42 cellular contexts compared by ENCODE assay signal in the genomic region with DNA sequence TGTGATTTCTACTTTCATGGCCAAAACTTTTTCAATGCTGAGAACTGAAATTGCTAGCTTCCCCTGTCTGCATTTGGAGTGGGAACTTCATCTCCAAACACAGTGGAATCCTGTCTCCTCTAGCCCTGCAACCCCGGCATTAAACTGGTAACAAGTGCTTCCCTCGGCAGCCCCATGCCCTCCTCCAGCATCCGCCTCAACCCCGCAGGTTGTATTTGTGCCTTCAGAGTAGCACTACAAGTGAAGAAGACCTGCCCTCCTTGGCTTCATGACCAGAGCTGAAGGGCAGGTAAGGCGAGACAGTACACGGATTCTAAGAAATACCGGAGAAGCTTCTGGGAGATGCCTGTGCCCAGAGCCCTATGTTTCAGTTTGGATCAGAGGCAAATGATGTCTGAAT. TPM values are rescaled to one million over a fixed set of nuclear protein-coding genes. Genes with fewer than 3 reads are reported as not detected.
"Had no signal": no experiment of that assay in that cellular context is flagged by ENCODE, and none has a peak within 500 bp of the region (broad histone marks: within the 10 kb centered on the region; RNA-seq: fewer than 3 reads in every experiment).

No MANE protein-coding gene starts in this region.

- H3K27ac Mint-ChIP-seq: activated naive CD4-positive, alpha-beta T cell treated with anti-CD3 and anti-CD28 coated beads for 36 hours; activated naive CD4-positive, alpha-beta T cell treated with anti-CD3 and anti-CD28 coated beads, Interleukin-2, amount 10 ng/mL, durations not matched to agents 7 days and 5 days; activated naive CD4-positive, alpha-beta T cell treated with anti-CD3 and anti-CD28 coated beads, Interleukin-2, amount 50 U/mL, for 24 hours; activated naive CD4-positive, alpha-beta T cell treated with anti-CD3 and anti-CD28 coated beads, Interleukin-2, amount 50 U/mL, for 72 hours; activated naive CD8-positive, alpha-beta T cell; activated naive CD8-positive, alpha-beta T cell treated with anti-CD3 and anti-CD28 coated beads for 36 hours; activated naive CD8-positive, alpha-beta T cell treated with anti-CD3 and anti-CD28 coated beads, Interleukin-2, amount 10 ng/mL, durations not matched to agents 7 days and 5 days; activated naive CD8-positive, alpha-beta T cell treated with anti-CD3 and anti-CD28 coated beads, Interleukin-2, amount 50 U/mL, for 24 hours; activated T-cell treated with anti-CD3 and anti-CD28 coated beads, Interleukin-2, amount 50 U/mL, for 24 hours; activated T-cell treated with anti-CD3 and anti-CD28 coated beads, Interleukin-2, amount 50 U/mL, for 72 hours; activated T-helper 1 cell treated with anti-CD3 and anti-CD28 coated beads, Interleukin-12 subunit alpha, Interleukin-12 subunit beta, Interleukin-2, Interleukin-4 antibody, amounts not matched to agents 30 ng/mL and 10 ng/mL and 1 ng/mL, durations not matched to agents 14 hours and 24 hours and 36 hours; activated T-helper 17 cell treated with anti-CD3 and anti-CD28 coated beads, Interleukin-2, amount 50 U/mL, for 72 hours; activated T-helper 2 cell treated with anti-CD3 and anti-CD28 coated beads, Interferon-gamma antibody, Interleukin-2, Interleukin-4, amounts not matched to agents 10 μg/mL and 5 μg/mL and 100 μg/mL, durations not matched to agents 14 hours and 24 hours and 36 hours; brain had no signal

- H3K27ac ChIP-seq: adrenal gland, ascending aorta, body of pancreas, brain microvascular endothelial cell, breast epithelium, cardiac muscle cell had no signal

- H3K9me3 ChIP-seq: adrenal gland, ascending aorta, body of pancreas, breast epithelium had no signal

- H3K9me3 Mint-ChIP-seq: activated naive CD4-positive, alpha-beta T cell treated with anti-CD3 and anti-CD28 coated beads for 36 hours; activated naive CD4-positive, alpha-beta T cell treated with anti-CD3 and anti-CD28 coated beads, Interleukin-2, amount 10 ng/mL, durations not matched to agents 7 days and 5 days; activated naive CD4-positive, alpha-beta T cell treated with anti-CD3 and anti-CD28 coated beads, Interleukin-2, amount 50 U/mL, for 24 hours; activated naive CD4-positive, alpha-beta T cell treated with anti-CD3 and anti-CD28 coated beads, Interleukin-2, amount 50 U/mL, for 72 hours; activated naive CD8-positive, alpha-beta T cell treated with anti-CD3 and anti-CD28 coated beads, Interleukin-2, amount 10 ng/mL, durations not matched to agents 7 days and 5 days; activated naive CD8-positive, alpha-beta T cell treated with anti-CD3 and anti-CD28 coated beads, Interleukin-2, amount 50 U/mL, for 24 hours; activated T-cell treated with anti-CD3 and anti-CD28 coated beads, Interleukin-2, amount 50 U/mL, for 24 hours; activated T-cell treated with anti-CD3 and anti-CD28 coated beads, Interleukin-2, amount 50 U/mL, for 4 hours; activated T-cell treated with anti-CD3 and anti-CD28 coated beads, Interleukin-2, amount 50 U/mL, for 72 hours; activated T-helper 1 cell treated with anti-CD3 and anti-CD28 coated beads, Interleukin-12 subunit alpha, Interleukin-12 subunit beta, Interleukin-2, Interleukin-4 antibody, amounts not matched to agents 30 ng/mL and 10 ng/mL and 1 ng/mL, durations not matched to agents 14 hours and 24 hours and 36 hours; activated T-helper 17 cell treated with anti-CD3 and anti-CD28 coated beads, Interleukin-2, amount 50 U/mL, for 72 hours; activated T-helper 2 cell treated with anti-CD3 and anti-CD28 coated beads, Interferon-gamma antibody, Interleukin-2, Interleukin-4, amounts not matched to agents 10 μg/mL and 5 μg/mL and 100 μg/mL, durations not matched to agents 14 hours and 24 hours and 36 hours; brain; central memory CD8-positive, alpha-beta T cell had no signal

- H3K4me1 ChIP-seq: adrenal gland, ascending aorta, body of pancreas, breast epithelium had no signal

- H3K36me3 ChIP-seq: adrenal gland, ascending aorta, brain microvascular endothelial cell, breast epithelium, cardiac muscle cell had no signal

- DNase-seq: activated effector memory CD4-positive, alpha-beta T cell treated with anti-CD3 and anti-CD28 coated beads, Interleukin-2, amount 50 U/mL, for 16 hours; activated effector memory CD4-positive, alpha-beta T cell treated with Interleukin-2 at 50 U/mL for 16 hours; activated gamma-delta T cell; activated gamma-delta T cell treated with Interleukin-2 at 50 U/mL for 16 hours; activated naive CD4-positive, alpha-beta T cell; activated naive CD4-positive, alpha-beta T cell treated with anti-CD3 and anti-CD28 coated beads for 36 hours; activated naive CD4-positive, alpha-beta T cell treated with anti-CD3 and anti-CD28 coated beads, Interleukin-2, amount 10 ng/mL, durations not matched to agents 7 days and 5 days; activated naive CD4-positive, alpha-beta T cell treated with anti-CD3 and anti-CD28 coated beads, Interleukin-2, amount 50 U/mL, for 16 hours; activated naive CD4-positive, alpha-beta T cell treated with Interleukin-2 at 50 U/mL for 16 hours; activated naive CD8-positive, alpha-beta T cell treated with anti-CD3 and anti-CD28 coated beads for 36 hours; activated naive CD8-positive, alpha-beta T cell treated with anti-CD3 and anti-CD28 coated beads, Interleukin-2, amount 10 ng/mL, durations not matched to agents 7 days and 5 days; activated naive CD8-positive, alpha-beta T cell treated with anti-CD3 and anti-CD28 coated beads, Interleukin-2, amount 50 U/mL, for 24 hours; activated T-cell treated with anti-CD3 and anti-CD28 coated beads, Interleukin-2, amount 50 U/mL, for 1 hour; activated T-cell treated with anti-CD3 and anti-CD28 coated beads, Interleukin-2, amount 50 U/mL, for 24 hours; activated T-cell treated with anti-CD3 and anti-CD28 coated beads, Interleukin-2, amount 50 U/mL, for 4 hours; activated T-cell treated with anti-CD3 and anti-CD28 coated beads, Interleukin-2, amount 50 U/mL, for 48 hours; activated T-cell treated with anti-CD3 and anti-CD28 coated beads, Interleukin-2, amount 50 U/mL, for 72 hours; adrenal gland; amniotic stem cell; amygdala; anterior cingulate cortex; aorta; body of pancreas; brain microvascular endothelial cell; caudate nucleus; central memory CD4-positive, alpha-beta T cell; cerebellar nuclear complex had no signal

- H3K36me3 Mint-ChIP-seq: activated naive CD4-positive, alpha-beta T cell treated with anti-CD3 and anti-CD28 coated beads, Interleukin-2, amount 10 ng/mL, durations not matched to agents 7 days and 5 days; activated naive CD4-positive, alpha-beta T cell treated with anti-CD3 and anti-CD28 coated beads, Interleukin-2, amount 50 U/mL, for 24 hours; activated naive CD8-positive, alpha-beta T cell; activated naive CD8-positive, alpha-beta T cell treated with anti-CD3 and anti-CD28 coated beads for 36 hours; activated naive CD8-positive, alpha-beta T cell treated with anti-CD3 and anti-CD28 coated beads, Interleukin-2, amount 10 ng/mL, durations not matched to agents 7 days and 5 days; brain had no signal

- H3K4me3 ChIP-seq: adrenal gland, ascending aorta, body of pancreas, breast epithelium, cardiac muscle cell had no signal

- H3K27me3 ChIP-seq: ascending aorta had no signal

- H3K4me3 Mint-ChIP-seq: activated naive CD4-positive, alpha-beta T cell treated with anti-CD3 and anti-CD28 coated beads for 36 hours; activated naive CD4-positive, alpha-beta T cell treated with anti-CD3 and anti-CD28 coated beads, Interleukin-2, amount 10 ng/mL, durations not matched to agents 7 days and 5 days; activated naive CD4-positive, alpha-beta T cell treated with anti-CD3 and anti-CD28 coated beads, Interleukin-2, amount 50 U/mL, for 24 hours; activated naive CD8-positive, alpha-beta T cell; activated naive CD8-positive, alpha-beta T cell treated with anti-CD3 and anti-CD28 coated beads for 36 hours; activated naive CD8-positive, alpha-beta T cell treated with anti-CD3 and anti-CD28 coated beads, Interleukin-2, amount 10 ng/mL, durations not matched to agents 7 days and 5 days; activated naive CD8-positive, alpha-beta T cell treated with anti-CD3 and anti-CD28 coated beads, Interleukin-2, amount 50 U/mL, for 24 hours; activated T-cell treated with anti-CD3 and anti-CD28 coated beads, Interleukin-2, amount 50 U/mL, for 24 hours; activated T-cell treated with anti-CD3 and anti-CD28 coated beads, Interleukin-2, amount 50 U/mL, for 4 hours; activated T-cell treated with anti-CD3 and anti-CD28 coated beads, Interleukin-2, amount 50 U/mL, for 72 hours; activated T-helper 1 cell treated with anti-CD3 and anti-CD28 coated beads, Interleukin-12 subunit alpha, Interleukin-12 subunit beta, Interleukin-2, Interleukin-4 antibody, amounts not matched to agents 30 ng/mL and 10 ng/mL and 1 ng/mL, durations not matched to agents 14 hours and 24 hours and 36 hours; activated T-helper 17 cell treated with anti-CD3 and anti-CD28 coated beads, Interleukin-2, amount 50 U/mL, for 72 hours; brain; central memory CD8-positive, alpha-beta T cell had no signal

- H3K4me1 Mint-ChIP-seq: activated naive CD4-positive, alpha-beta T cell treated with anti-CD3 and anti-CD28 coated beads, Interleukin-2, amount 10 ng/mL, durations not matched to agents 7 days and 5 days; activated naive CD4-positive, alpha-beta T cell treated with anti-CD3 and anti-CD28 coated beads, Interleukin-2, amount 50 U/mL, for 24 hours; activated naive CD8-positive, alpha-beta T cell treated with anti-CD3 and anti-CD28 coated beads for 36 hours; activated naive CD8-positive, alpha-beta T cell treated with anti-CD3 and anti-CD28 coated beads, Interleukin-2, amount 10 ng/mL, durations not matched to agents 7 days and 5 days; activated naive CD8-positive, alpha-beta T cell treated with anti-CD3 and anti-CD28 coated beads, Interleukin-2, amount 50 U/mL, for 24 hours; activated T-helper 17 cell treated with anti-CD3 and anti-CD28 coated beads, Interleukin-2, amount 50 U/mL, for 72 hours; brain; central memory CD8-positive, alpha-beta T cell had no signal

- ATAC-seq: activated naive CD4-positive, alpha-beta T cell treated with anti-CD3 and anti-CD28 coated beads, Interleukin-2, amount 50 U/mL, for 72 hours; activated naive CD8-positive, alpha-beta T cell treated with anti-CD3 and anti-CD28 coated beads, Interleukin-2, amount 50 U/mL, for 24 hours; activated T-cell treated with anti-CD3 and anti-CD28 coated beads, Interleukin-2, amount 50 U/mL, for 4 hours; activated T-cell treated with anti-CD3 and anti-CD28 coated beads, Interleukin-2, amount 50 U/mL, for 72 hours; activated T-helper 17 cell treated with anti-CD3 and anti-CD28 coated beads, Interleukin-2, amount 50 U/mL, for 72 hours; body of pancreas had no signal

RNA-seq across cellular contexts. Expression of gene C10orf53, which starts 16.9 kb away (rescaled TPM):
- total RNA-seq: activated naive CD4-positive, alpha-beta T cell treated with anti-CD3 and anti-CD28 coated beads for 36 hours; activated naive CD4-positive, alpha-beta T cell treated with anti-CD3 and anti-CD28 coated beads, Interleukin-2, amount 50 U/mL, for 72 hours; activated naive CD8-positive, alpha-beta T cell treated with anti-CD3 and anti-CD28 coated beads for 36 hours; activated naive CD8-positive, alpha-beta T cell treated with anti-CD3 and anti-CD28 coated beads, Interleukin-2, amount 10 ng/mL, durations not matched to agents 7 days and 5 days; activated T-cell treated with anti-CD3 and anti-CD28 coated beads, Interleukin-2, amount 50 U/mL, for 4 hours; activated T-cell treated with anti-CD3 and anti-CD28 coated beads, Interleukin-2, amount 50 U/mL, for 72 hours; activated T-helper 1 cell treated with anti-CD3 and anti-CD28 coated beads, Interleukin-12 subunit alpha, Interleukin-12 subunit beta, Interleukin-2, Interleukin-4 antibody, amounts not matched to agents 30 ng/mL and 10 ng/mL and 1 ng/mL, durations not matched to agents 14 hours and 24 hours and 36 hours; activated T-helper 17 cell treated with anti-CD3 and anti-CD28 coated beads, Interleukin-2, amount 50 U/mL, for 72 hours; activated T-helper 2 cell treated with anti-CD3 and anti-CD28 coated beads, Interferon-gamma antibody, Interleukin-2, Interleukin-4, amounts not matched to agents 10 μg/mL and 5 μg/mL and 100 μg/mL, durations not matched to agents 14 hours and 24 hours and 36 hours; adrenal gland; aorta; ascending aorta; astrocyte; body of pancreas; breast epithelium; bronchial epithelial cell; cardiac muscle cell; cardiac septum; chondrocyte had no signal
